11 cellular contexts compared by ENCODE assay signal in the genomic region with DNA sequence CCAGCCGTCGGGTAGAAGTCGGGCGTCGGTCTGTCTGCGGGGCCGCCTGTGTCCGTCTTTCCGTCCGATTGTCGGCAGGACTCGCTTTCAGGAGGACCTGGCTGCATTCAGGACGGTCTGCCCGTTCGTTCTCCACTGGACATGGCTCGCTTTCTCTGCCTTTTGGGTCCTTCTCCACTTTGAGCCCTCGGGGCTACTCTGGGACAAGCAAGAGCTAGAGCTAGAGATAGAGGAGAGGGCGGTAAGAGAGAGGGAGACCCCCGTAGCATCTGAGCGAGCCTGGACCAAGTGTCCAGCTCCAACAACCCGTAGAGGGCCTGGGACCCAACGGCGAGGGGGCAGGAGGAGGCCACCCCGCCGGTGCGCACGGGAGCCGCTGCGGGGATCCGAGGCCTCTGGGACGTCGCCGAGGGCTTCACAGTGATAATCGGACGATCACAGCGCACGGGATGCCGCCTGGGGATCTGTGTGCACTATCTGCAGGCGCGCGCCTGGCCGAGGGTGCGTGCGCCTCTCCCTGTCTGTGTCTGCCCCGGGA. TPM values are rescaled to one million over a fixed set of nuclear protein-coding genes. Genes with fewer than 3 reads are reported as not detected.
A peak's percentile ranks its signal among the peaks of the same experiment; 100 is the strongest.
DNase-seq lines count a peak whose midpoint lies in the region; ATAC-seq and TF ChIP-seq lines count a peak whose summit lies in the region.
"Had no signal": no experiment of that assay in that cellular context is flagged by ENCODE, and none has a peak within 500 bp of the region (broad histone marks: within the 10 kb centered on the region; RNA-seq: fewer than 3 reads in every experiment).

No MANE protein-coding gene starts in this region.

- peaks cover 44% of the 10 kb centered on the region for H3K4me1 Mint-ChIP-seq in brain
- peaks cover 35% of the 10 kb centered on the region for H3K4me1 Mint-ChIP-seq in memory B cell

- TF ChIP-seq CTCF in right atrium auricular region (IDR thresholded peaks at IDR 0.05) (no peak), brain (conservative IDR thresholded peaks at IDR 0.05) (no peak), vagina (IDR thresholded peaks at IDR 0.05) (no peak)

- no peak for ATAC-seq in left cardiac atrium
- ATAC-seq in memory B cell (ENCODE audit: low read depth), result no peak
- no peak for ATAC-seq in GM21515 (IDR thresholded peaks at IDR 0.05; ENCODE audit: unreplicated experiment)
- no peak for ATAC-seq in GM21717 (IDR thresholded peaks at IDR 0.05; ENCODE audit: unreplicated experiment)

- H3K27me3 Mint-ChIP-seq in brain (peaks cover 97% of the 10 kb centered on the region), memory B cell (peaks cover 48% of the 10 kb centered on the region)

- no peaks in the 10 kb centered on the region for H3K36me3 Mint-ChIP-seq in brain
- peaks cover 3% of the 10 kb centered on the region for H3K36me3 Mint-ChIP-seq in memory B cell

- peak overlapping the region in 1 of 5 experiments; percentile 19 for H3K27ac Mint-ChIP-seq in brain
- H3K27ac Mint-ChIP-seq in memory B cell, result no peak overlapping the region

- peaks cover 0 to 32% of the 10 kb centered on the region in 2 donors for H3K4me1 ChIP-seq in right atrium auricular region
- H3K4me1 ChIP-seq in vagina, result peaks cover 29% of the 10 kb centered on the region

- H3K4me3 ChIP-seq in right atrium auricular region (peak overlapping the region in 1 of 2 donors; percentile 38), vagina (peak overlapping the region in 1 of 2 donors; percentile 28)

- H3K4me3 Mint-ChIP-seq in brain (peak overlapping the region; percentile 81 to 87 (median 84)), memory B cell (peak overlapping the region; percentile 58)

- peaks cover 0 to 14% (median 5%) of the 10 kb centered on the region in 5 experiments for H3K9me3 Mint-ChIP-seq in brain
- peaks cover 4% of the 10 kb centered on the region for H3K9me3 Mint-ChIP-seq in memory B cell

- H3K27ac ChIP-seq in right atrium auricular region, result no peak overlapping the region
- H3K27ac ChIP-seq in vagina, result no peak overlapping the region

- DNase-seq in right atrium auricular region (ENCODE audit: low spot score), result peak; percentile 26
- DNase-seq in left cardiac atrium, result no peak
- no peak for DNase-seq in memory B cell (ENCODE audit: low spot score in 2 of 2)
- DNase-seq in vagina (ENCODE audit: extremely low spot score in 2 of 2), result peak; percentile 54 to 91
- DNase-seq in NCI-H1694 (lab: John Stamatoyannopoulos, UW), result no peak
- DNase-seq: erythroblast had no signal

- peaks cover 50 to 51% of the 10 kb centered on the region in 2 donors for H3K27me3 ChIP-seq in right atrium auricular region
- peaks cover 33% of the 10 kb centered on the region for H3K27me3 ChIP-seq in vagina

- H3K36me3 ChIP-seq in right atrium auricular region (no peaks in the 10 kb centered on the region), vagina (no peaks in the 10 kb centered on the region)

- intact Hi-C loops in left cardiac atrium (cut with DNase I) (loop anchor here in 1 of 2 donors (2.0 kb wide), 1 partner anchor 32 kb away; no protein-coding TSS in a partner anchor), vagina (cut with DNase I) (no loop called here)

- no peak for TF ChIP-seq POLR2A in vagina (IDR thresholded peaks at IDR 0.05)

- H3K9me3 ChIP-seq in right atrium auricular region, result no peaks in the 10 kb centered on the region
- H3K9me3 ChIP-seq in vagina, result no peaks in the 10 kb centered on the region

RNA-seq across cellular contexts. Expression of a gene that starts 4.5 kb away (rescaled TPM):
- total RNA-seq in right atrium auricular region (not detected), left cardiac atrium (not detected), vagina (not detected)
- not detected for polyA plus RNA-seq in brain (ENCODE audit: insufficient read depth, low read depth, low replicate concordance)
- total RNA-seq: activated CD8-positive, alpha-beta memory T cell treated with anti-CD3 and anti-CD28 coated beads for 36 hours; T-helper 2 cell treated with Interferon-gamma antibody and Interleukin-4, amounts not matched to agents 100 ng/mL and 5 ng/mL, for 36 hours had no signal

RNA-seq across cellular contexts. Expression of a gene that starts 57.1 kb away (rescaled TPM):
- total RNA-seq in right atrium auricular region (1 to 10 TPM; 4.3 to 6.9 TPM), left cardiac atrium (10 to 100 TPM; 12.1 to 17.0 TPM), vagina (9.8 TPM)
- polyA plus RNA-seq in brain (ENCODE audit: insufficient read depth, low read depth, low replicate concordance), result 5.5 TPM
- total RNA-seq: activated CD8-positive, alpha-beta memory T cell treated with anti-CD3 and anti-CD28 coated beads for 36 hours; T-helper 2 cell treated with Interferon-gamma antibody and Interleukin-4, amounts not matched to agents 100 ng/mL and 5 ng/mL, for 36 hours had no signal

Comparison
In these comparisons a context has a peak if more than half of its experiments do, and no peak if none do; other contexts are left out.
1. DNase-seq: peak in right atrium auricular region (single experiment) and vagina (2 of 2); none in left cardiac atrium (single experiment), memory B cell (0 of 2) and NCI-H1694 (single experiment).